12 cellular contexts compared by ENCODE assay signal in the genomic region with DNA sequence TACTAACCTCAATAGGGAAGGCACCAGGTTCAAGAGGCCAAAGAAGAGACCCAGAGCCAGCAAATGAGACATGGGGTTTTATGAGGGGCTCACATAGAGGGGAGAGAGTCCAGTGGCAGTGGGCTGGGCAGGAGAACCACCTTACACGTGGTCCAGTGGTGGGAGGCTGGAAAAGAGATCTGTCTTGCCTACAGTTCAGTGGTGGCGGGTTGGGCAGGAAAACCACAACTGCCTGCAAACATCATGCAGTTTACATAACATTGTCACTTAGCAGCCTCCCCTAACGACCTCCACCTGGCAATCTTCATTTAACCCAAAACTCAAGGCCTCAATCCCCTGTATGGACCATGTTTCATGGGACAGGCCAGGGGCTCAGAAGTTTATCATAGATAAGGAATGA. TPM values are rescaled to one million over a fixed set of nuclear protein-coding genes. Genes with fewer than 3 reads are reported as not detected.
A peak's percentile ranks its signal among the peaks of the same experiment; 100 is the strongest.
DNase-seq lines count a peak whose midpoint lies in the region; ATAC-seq and TF ChIP-seq lines count a peak whose summit lies in the region.
"Had no signal": no experiment of that assay in that cellular context is flagged by ENCODE, and none has a peak within 500 bp of the region (broad histone marks: within the 10 kb centered on the region; RNA-seq: fewer than 3 reads in every experiment).

No MANE protein-coding gene starts in this region.

- peaks cover 0 to 11% (median 1%) of the 10 kb centered on the region in 4 donors for H3K4me1 ChIP-seq in Peyer's patch
- H3K4me1 ChIP-seq: tibial nerve had no signal

- H3K27ac ChIP-seq in Peyer's patch, result peak overlapping the region in 1 of 4 donors; percentile 25
- H3K27ac ChIP-seq: tibial nerve had no signal

- no peaks in the 10 kb centered on the region for H3K9me3 Mint-ChIP-seq in activated naive CD8-positive, alpha-beta T cell (ENCODE audit: low read depth)
- H3K9me3 Mint-ChIP-seq in WTC11, result peaks cover 6% of the 10 kb centered on the region

- no peak overlapping the region for H3K4me3 ChIP-seq in Peyer's patch
- H3K4me3 ChIP-seq: tibial nerve had no signal

- POLR2A ChIA-PET in WTC11 (lab: Charles Lee), result no interaction called here

- no peak overlapping the region for H3K27ac Mint-ChIP-seq in activated naive CD8-positive, alpha-beta T cell
- no peak overlapping the region for H3K27ac Mint-ChIP-seq in WTC11

- peak; percentile 32 for DNase-seq in activated gamma-delta T cell treated with Interleukin-2 at 50 U/mL for 16 hours
- no peak for DNase-seq in activated gamma-delta T cell (lab: John Stamatoyannopoulos, UW)
- DNase-seq in Peyer's patch, result peak in 2 of 3 donors; percentile 60 to 68
- DNase-seq in inferior parietal cortex (ENCODE audit: extremely low spot score), result no peak
- DNase-seq in WTC11 (ENCODE audit: low spot score), result no peak
- no peak for DNase-seq in GM03348 (ENCODE audit: low spot score)
- DNase-seq: activated CD4-positive, CD25-positive, alpha-beta regulatory T cell; DMS 273 treated with DMSO at 0.1 percent for 48 hours; glutamatergic neuron had no signal

- H3K36me3 Mint-ChIP-seq in activated naive CD8-positive, alpha-beta T cell, result peaks cover 2% of the 10 kb centered on the region
- H3K36me3 Mint-ChIP-seq in WTC11, result no peaks in the 10 kb centered on the region

- no peak for TF ChIP-seq POLR2A in Peyer's patch (IDR thresholded peaks at IDR 0.05)

- no peak for ATAC-seq in WTC11
- ATAC-seq in SK-N-SH treated with all-trans-retinoic acid at 6 μM for 48 hours, result no peak

- no peaks in the 10 kb centered on the region for H3K27me3 ChIP-seq in Peyer's patch
- H3K27me3 ChIP-seq: tibial nerve had no signal

- no peaks in the 10 kb centered on the region for H3K36me3 ChIP-seq in Peyer's patch
- H3K36me3 ChIP-seq: tibial nerve had no signal

- H3K9me3 ChIP-seq in Peyer's patch, result peaks cover 0 to 6% (median 0%) of the 10 kb centered on the region in 4 donors

- H3K27me3 Mint-ChIP-seq in activated naive CD8-positive, alpha-beta T cell, result no peaks in the 10 kb centered on the region
- H3K27me3 Mint-ChIP-seq in WTC11 (ENCODE audit: low read depth), result peaks cover 2% of the 10 kb centered on the region

- H3K4me3 Mint-ChIP-seq in activated naive CD8-positive, alpha-beta T cell, result peak overlapping the region; percentile 2
- H3K4me3 Mint-ChIP-seq in WTC11, result no peak overlapping the region

- peaks cover 78% of the 10 kb centered on the region for H3K4me1 Mint-ChIP-seq in activated naive CD8-positive, alpha-beta T cell (ENCODE audit: low read depth)
- peaks cover 5% of the 10 kb centered on the region; the same call in 1 of the 2 replicates for H3K4me1 Mint-ChIP-seq in WTC11

- CTCF ChIA-PET in WTC11 (lab: Charles Lee), result no interaction called here

- TF ChIP-seq CTCF in Peyer's patch (IDR thresholded peaks at IDR 0.05), result no peak
- TF ChIP-seq CTCF in WTC11 (IDR thresholded peaks at IDR 0.05), result no peak

TF ChIP-seq in WTC11, 78 proteins besides CTCF, POLR2A, EP300 and RAD21:
- TF ChIP-seq, protein P1, sequence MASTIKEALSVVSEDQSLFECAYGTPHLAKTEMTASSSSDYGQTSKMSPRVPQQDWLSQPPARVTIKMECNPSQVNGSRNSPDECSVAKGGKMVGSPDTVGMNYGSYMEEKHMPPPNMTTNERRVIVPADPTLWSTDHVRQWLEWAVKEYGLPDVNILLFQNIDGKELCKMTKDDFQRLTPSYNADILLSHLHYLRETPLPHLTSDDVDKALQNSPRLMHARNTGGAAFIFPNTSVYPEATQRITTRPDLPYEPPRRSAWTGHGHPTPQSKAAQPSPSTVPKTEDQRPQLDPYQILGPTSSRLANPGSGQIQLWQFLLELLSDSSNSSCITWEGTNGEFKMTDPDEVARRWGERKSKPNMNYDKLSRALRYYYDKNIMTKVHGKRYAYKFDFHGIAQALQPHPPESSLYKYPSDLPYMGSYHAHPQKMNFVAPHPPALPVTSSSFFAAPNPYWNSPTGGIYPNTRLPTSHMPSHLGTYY (CRISPR knock-in tag; IDR thresholded peaks at IDR 0.05), result no peak
- TF ChIP-seq ATF1 (CRISPR knock-in tag; IDR thresholded peaks at IDR 0.05), result no peak

TF ChIP-seq in SK-N-SH treated with all-trans-retinoic acid at 6 μM for 48 hours, 23 proteins besides CTCF, POLR2A, EP300 and RAD21:
- TF ChIP-seq ZC3H10 (CRISPR knock-in tag; IDR thresholded peaks at IDR 0.05), result no peak
- TF ChIP-seq, protein P2, sequence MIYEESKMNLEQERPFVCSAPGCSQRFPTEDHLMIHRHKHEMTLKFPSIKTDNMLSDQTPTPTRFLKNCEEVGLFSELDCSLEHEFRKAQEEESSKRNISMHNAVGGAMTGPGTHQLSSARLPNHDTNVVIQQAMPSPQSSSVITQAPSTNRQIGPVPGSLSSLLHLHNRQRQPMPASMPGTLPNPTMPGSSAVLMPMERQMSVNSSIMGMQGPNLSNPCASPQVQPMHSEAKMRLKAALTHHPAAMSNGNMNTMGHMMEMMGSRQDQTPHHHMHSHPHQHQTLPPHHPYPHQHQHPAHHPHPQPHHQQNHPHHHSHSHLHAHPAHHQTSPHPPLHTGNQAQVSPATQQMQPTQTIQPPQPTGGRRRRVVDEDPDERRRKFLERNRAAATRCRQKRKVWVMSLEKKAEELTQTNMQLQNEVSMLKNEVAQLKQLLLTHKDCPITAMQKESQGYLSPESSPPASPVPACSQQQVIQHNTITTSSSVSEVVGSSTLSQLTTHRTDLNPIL (CRISPR knock-in tag; IDR thresholded peaks at IDR 0.05; ENCODE audit: low read depth), result no peak
- TF ChIP-seq, protein P3, sequence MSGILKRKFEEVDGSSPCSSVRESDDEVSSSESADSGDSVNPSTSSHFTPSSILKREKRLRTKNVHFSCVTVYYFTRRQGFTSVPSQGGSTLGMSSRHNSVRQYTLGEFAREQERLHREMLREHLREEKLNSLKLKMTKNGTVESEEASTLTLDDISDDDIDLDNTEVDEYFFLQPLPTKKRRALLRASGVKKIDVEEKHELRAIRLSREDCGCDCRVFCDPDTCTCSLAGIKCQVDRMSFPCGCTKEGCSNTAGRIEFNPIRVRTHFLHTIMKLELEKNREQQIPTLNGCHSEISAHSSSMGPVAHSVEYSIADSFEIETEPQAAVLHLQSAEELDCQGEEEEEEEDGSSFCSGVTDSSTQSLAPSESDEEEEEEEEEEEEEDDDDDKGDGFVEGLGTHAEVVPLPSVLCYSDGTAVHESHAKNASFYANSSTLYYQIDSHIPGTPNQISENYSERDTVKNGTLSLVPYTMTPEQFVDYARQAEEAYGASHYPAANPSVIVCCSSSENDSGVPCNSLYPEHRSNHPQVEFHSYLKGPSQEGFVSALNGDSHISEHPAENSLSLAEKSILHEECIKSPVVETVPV (CRISPR knock-in tag; IDR thresholded peaks at IDR 0.05), result no peak
- TF ChIP-seq ESRRG (CRISPR knock-in tag; IDR thresholded peaks at IDR 0.05), result no peak
- no peak for TF ChIP-seq ZFP30 (CRISPR knock-in tag; IDR thresholded peaks at IDR 0.05)
- TF ChIP-seq SNAI2 (CRISPR knock-in tag; IDR thresholded peaks at IDR 0.05), result no peak
- TF ChIP-seq TCF4 (CRISPR knock-in tag; IDR thresholded peaks at IDR 0.05; ENCODE audit: borderline replicate concordance), result no peak
- TF ChIP-seq ZNF8 (CRISPR knock-in tag; IDR thresholded peaks at IDR 0.05), result no peak
- no peak for TF ChIP-seq ZNF565 (CRISPR knock-in tag; conservative IDR thresholded peaks at IDR 0.05; ENCODE audit: low read depth)
- no peak for TF ChIP-seq OSR1 (CRISPR knock-in tag; IDR thresholded peaks at IDR 0.05)
- TF ChIP-seq TOX (CRISPR knock-in tag; IDR thresholded peaks at IDR 0.05; ENCODE audit: borderline replicate concordance), result no peak
- TF ChIP-seq, protein P4, sequence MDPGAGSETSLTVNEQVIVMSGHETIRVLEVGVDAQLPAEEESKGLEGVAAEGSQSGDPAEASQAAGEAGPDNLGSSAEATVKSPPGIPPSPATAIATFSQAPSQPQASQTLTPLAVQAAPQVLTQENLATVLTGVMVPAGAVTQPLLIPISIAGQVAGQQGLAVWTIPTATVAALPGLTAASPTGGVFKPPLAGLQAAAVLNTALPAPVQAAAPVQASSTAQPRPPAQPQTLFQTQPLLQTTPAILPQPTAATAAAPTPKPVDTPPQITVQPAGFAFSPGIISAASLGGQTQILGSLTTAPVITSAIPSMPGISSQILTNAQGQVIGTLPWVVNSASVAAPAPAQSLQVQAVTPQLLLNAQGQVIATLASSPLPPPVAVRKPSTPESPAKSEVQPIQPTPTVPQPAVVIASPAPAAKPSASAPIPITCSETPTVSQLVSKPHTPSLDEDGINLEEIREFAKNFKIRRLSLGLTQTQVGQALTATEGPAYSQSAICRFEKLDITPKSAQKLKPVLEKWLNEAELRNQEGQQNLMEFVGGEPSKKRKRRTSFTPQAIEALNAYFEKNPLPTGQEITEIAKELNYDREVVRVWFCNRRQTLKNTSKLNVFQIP (CRISPR knock-in tag; IDR thresholded peaks at IDR 0.05; ENCODE audit: borderline replicate concordance, low read depth), result no peak
- no peak for TF ChIP-seq ISL1 (CRISPR knock-in tag; IDR thresholded peaks at IDR 0.05)
TF ChIP-seq in SK-N-SH treated with all-trans-retinoic acid at 6 μM for 48 hours: peak in this region for 0.

RNA-seq across cellular contexts. Expression of a gene that starts 29.1 kb away (rescaled TPM):
- 10 to 100 TPM in 1 of 4 donors, 1 to 10 TPM in 3; 1.4 to 12.3 (median 5.7) TPM for total RNA-seq in Peyer's patch
- 1.7 to 2.9 TPM (median 1.9 TPM) in 3 replicates for total RNA-seq in WTC11 (2021)

RNA-seq across cellular contexts. Expression of a gene that starts 52.0 kb away (rescaled TPM):
- total RNA-seq in Peyer's patch (10 to 100 TPM; 13.8 to 30.5 (median 16.6) TPM), WTC11 (2021) (10.6 to 11.5 TPM (median 11.3 TPM) in 3 replicates)

RNA-seq across cellular contexts. Expression of a gene that starts 55.4 kb away (rescaled TPM):
- total RNA-seq in Peyer's patch, result 10 to 100 TPM; 16.5 to 61.3 (median 42.4) TPM
- 44.2 to 56.3 TPM (median 47.8 TPM) in 3 replicates for total RNA-seq in WTC11 (2021)

Comparison
In these comparisons a context has a peak if more than half of its experiments do, and no peak if none do; other contexts are left out.
1. DNase-seq: peak in activated gamma-delta T cell treated with Interleukin-2 at 50 U/mL for 16 hours (single experiment) and Peyer's patch (2 of 3); none in activated gamma-delta T cell (single experiment), inferior parietal cortex (single experiment), WTC11 (single experiment) and GM03348 (single experiment).